8 cellular contexts compared by ENCODE assay signal in genomic region chr22:29071261-29072045, GRCh38. TPM values are rescaled to one million over a fixed set of nuclear protein-coding genes. Genes with fewer than 3 reads are reported as not detected.
DNase-seq lines count a peak whose midpoint lies in the region; ATAC-seq and TF ChIP-seq lines count a peak whose summit lies in the region.

No MANE protein-coding gene starts in this region.

- no peaks in the 10 kb centered on the region for H4K20me1 ChIP-seq in SK-N-SH (ENCODE audit: insufficient read depth)

- H3K4me3 ChIP-seq in iPS DF 6.9 (ENCODE audit: low read length): peak overlapping the region; percentile 16; the same call in 1 of the 2 replicates
- H3K4me3 ChIP-seq in spleen: peak overlapping the region; percentile 9 to 80 (median 54)
- H3K4me3 ChIP-seq in SK-N-SH (ENCODE audit: low read depth in 2 of 2, low read length in 1 of 2): no peak overlapping the region

- H3K9me2 ChIP-seq in SK-N-SH: no peaks in the 10 kb centered on the region

- peak overlapping the region; percentile 82 for H3K4me3 Mint-ChIP-seq in activated naive CD8-positive, alpha-beta T cell

- CTCF ChIA-PET in SK-N-SH (lab: Yijun Ruan, JAX): interaction anchor here (0.8 to 1.1 kb wide), 4 partner anchors 8 to 174 kb away, joined by 3 to 6 read pairs (median 3); no protein-coding TSS in a partner anchor

- H3K36me3 ChIP-seq in iPS DF 6.9 (ENCODE audit: control insufficient read depth, insufficient read depth, low read length) (no peaks in the 10 kb centered on the region), spleen (no peaks in the 10 kb centered on the region), SK-N-SH (replicated peaks in 1 of 2; ENCODE audit: control insufficient read depth in 1 of 2, insufficient read depth in 2 of 2, low read length in 1 of 2) (no peaks in the 10 kb centered on the region)

- H3K27ac ChIP-seq in iPS DF 6.9 (ENCODE audit: low read length) (no peak overlapping the region), spleen (peak overlapping the region in 2 of 8 donors; percentile 17 to 18), SK-N-SH (ENCODE audit: low read depth in 2 of 2, low read length in 1 of 2) (no peak overlapping the region)

- H3K9me3 Mint-ChIP-seq in activated naive CD8-positive, alpha-beta T cell (ENCODE audit: low read depth): no peaks in the 10 kb centered on the region

- no peaks in the 10 kb centered on the region for H3K36me3 Mint-ChIP-seq in activated naive CD8-positive, alpha-beta T cell

- TF ChIP-seq POLR2A in spleen (IDR thresholded peaks at IDR 0.05): no peak

- no peaks in the 10 kb centered on the region for H3K9me3 ChIP-seq in iPS DF 6.9 (ENCODE audit: control insufficient read depth, insufficient read depth, low read length)
- H3K9me3 ChIP-seq in spleen: no peaks in the 10 kb centered on the region
- no peaks in the 10 kb centered on the region for H3K9me3 ChIP-seq in SK-N-SH

- no CpG with 5 or more reads among the region's 60 CpGs for WGBS in iPS DF 6.9 (ENCODE audit: insufficient coverage, insufficient read length)
- WGBS in spleen, 5 donors: 2 to 8% (median 4%) methylated on average over 46 to 60 of the region's 60 CpGs
- 91% methylated on average over 43 of the region's 60 CpGs for WGBS in SK-N-SH (ENCODE audit: low lambda C conversion rate)

- no peak overlapping the region for H2AFZ ChIP-seq in SK-N-SH (ENCODE audit: low read depth)

- no peak for TF ChIP-seq CTCF in spleen (IDR thresholded peaks at IDR 0.05 in 8 of 11, conservative IDR thresholded peaks at IDR 0.05 in 3 of 11)
- no peak for TF ChIP-seq CTCF in SK-N-SH (IDR thresholded peaks at IDR 0.05)

- no peak overlapping the region for H3K27ac Mint-ChIP-seq in activated naive CD8-positive, alpha-beta T cell

- H3K4me1 ChIP-seq in iPS DF 6.9 (ENCODE audit: control insufficient read depth, insufficient read depth, low read length) (no peaks in the 10 kb centered on the region; the same call in 1 of the 2 replicates), spleen (peaks cover 17 to 44% (median 34%) of the 10 kb centered on the region in 6 donors), SK-N-SH (ENCODE audit: control insufficient read depth in 1 of 2, insufficient read depth in 2 of 2, low read depth in 1 of 2, low read length in 1 of 2) (peaks cover 0 to 8% of the 10 kb centered on the region in 2 experiments; a peak in 1 of 4 replicates)

- H3K9ac ChIP-seq in SK-N-SH: no peak overlapping the region

- H3K27me3 Mint-ChIP-seq in activated naive CD8-positive, alpha-beta T cell: peaks cover 27% of the 10 kb centered on the region

- H3K4me2 ChIP-seq in SK-N-SH: no peak overlapping the region

- peaks cover 26% of the 10 kb centered on the region for H3K4me1 Mint-ChIP-seq in activated naive CD8-positive, alpha-beta T cell (ENCODE audit: low read depth)

- ATAC-seq in GM19452 (IDR thresholded peaks at IDR 0.05; ENCODE audit: unreplicated experiment): no peak

- H3K27me3 ChIP-seq in iPS DF 6.9 (ENCODE audit: control insufficient read depth, insufficient read depth, low read length) (peaks cover 8% of the 10 kb centered on the region; the same call in 1 of the 2 replicates), spleen (replicated peaks in 1 of 7) (peaks cover 0 to 85% (median 25%) of the 10 kb centered on the region in 7 donors), SK-N-SH (ENCODE audit: insufficient read depth) (no peaks in the 10 kb centered on the region)

- TF ChIP-seq RAD21 in SK-N-SH (IDR thresholded peaks at IDR 0.05; ENCODE audit: low read length): no peak

- DNase-seq in DMS153 treated with DMSO at 0.1 percent for 48 hours (lab: John Stamatoyannopoulos, UW; ENCODE audit: unreplicated experiment) (peak; percentile 40), NCI-H1436 (lab: John Stamatoyannopoulos, UW) (peak; percentile 54), iPS DF 6.9 (ENCODE audit: low read depth, low spot score) (no peak), spleen (peak; percentile 84), SK-N-SH (no peak), NCI-H446 (lab: John Stamatoyannopoulos, UW) (no peak)

- H3F3A ChIP-seq in SK-N-SH (replicated peaks; ENCODE audit: insufficient read depth): no peaks in the 10 kb centered on the region

- no peaks in the 10 kb centered on the region for H3K79me2 ChIP-seq in SK-N-SH (ENCODE audit: insufficient read depth)

- intact Hi-C loops in spleen (cut with DNase I; ENCODE audit: low total_unique reads): no loop called here

- POLR2A ChIA-PET in SK-N-SH (lab: Yijun Ruan, JAX): no interaction called here

- TF ChIP-seq EP300 in SK-N-SH (IDR thresholded peaks at IDR 0.05; ENCODE audit: borderline replicate concordance in 1 of 2, low read depth in 1 of 2, low read length in 1 of 2): no peak

TF ChIP-seq in SK-N-SH, 30 proteins besides CTCF, POLR2A, EP300 and RAD21 (continues in another document):
- TF ChIP-seq EZH2phosphoT487 (IDR thresholded peaks at IDR 0.05; ENCODE audit: borderline replicate concordance, low read depth) (no peak), JUND (IDR thresholded peaks at IDR 0.05) (no peak), USF2 (IDR thresholded peaks at IDR 0.05; ENCODE audit: borderline replicate concordance, low read depth, low read length) (no peak), TCF12 (IDR thresholded peaks at IDR 0.05) (no peak), TEAD4 (IDR thresholded peaks at IDR 0.05; ENCODE audit: borderline replicate concordance, insufficient read depth) (no peak), USF1 (IDR thresholded peaks at IDR 0.05; ENCODE audit: borderline replicate concordance, low read depth) (no peak), IRF3 (IDR thresholded peaks at IDR 0.05; ENCODE audit: low read depth, low read length) (no peak), ZBTB33 (IDR thresholded peaks at IDR 0.05; ENCODE audit: borderline replicate concordance, low read depth) (no peak), GATA2 (CRISPR knock-in tag; IDR thresholded peaks at IDR 0.05) (no peak), YY1 (IDR thresholded peaks at IDR 0.05; ENCODE audit: low read depth) (no peak), TAF1 (IDR thresholded peaks at IDR 0.05; ENCODE audit: borderline replicate concordance, low read depth, low read length) (no peak), ELF1 (IDR thresholded peaks at IDR 0.05) (no peak), NRF1 (IDR thresholded peaks at IDR 0.05; ENCODE audit: low read depth, low read length) (no peak), RCOR1 (IDR thresholded peaks at IDR 0.05; ENCODE audit: low read length) (no peak), MAX (IDR thresholded peaks at IDR 0.05; ENCODE audit: low read depth) (no peak), RXRA (IDR thresholded peaks at IDR 0.05; ENCODE audit: borderline replicate concordance, low read depth) (no peak), MEF2A (IDR thresholded peaks at IDR 0.05; ENCODE audit: borderline replicate concordance, low read depth) (no peak), POLR2AphosphoS5 (IDR thresholded peaks at IDR 0.05; ENCODE audit: low read depth, low read length) (no peak), SIN3A (IDR thresholded peaks at IDR 0.05; ENCODE audit: borderline replicate concordance, low read depth, low read length) (no peak)

RNA-seq across cellular contexts. Expression of gene KREMEN1, which starts 1.4 kb away (rescaled TPM):
- total RNA-seq in spleen: 10 to 100 TPM; 15.0 to 41.3 (median 29.0) TPM
- polyA plus RNA-seq in spleen: 1 to 10 TPM; 1.5 to 4.7 (median 2.2) TPM
- 7.9 and 10.0 TPM in 2 replicates for polyA plus RNA-seq in SK-N-SH (2012; rRNA removed)
- 7.0 and 10.4 TPM in 2 replicates for polyA plus RNA-seq in SK-N-SH (2012; cell fraction: cytosol; rRNA removed)
- 6.7 and 8.0 TPM in 2 replicates for polyA plus RNA-seq in SK-N-SH (2012; cell fraction: nucleus; rRNA removed)

RNA-seq across cellular contexts. Expression of gene C22orf31, which starts 9.8 kb away (rescaled TPM):
- total RNA-seq in spleen: not detected
- polyA plus RNA-seq in spleen (not detected), SK-N-SH (2012; rRNA removed) (not detected in 2 replicates)
- polyA plus RNA-seq in SK-N-SH (2012; cell fraction: cytosol; rRNA removed): not detected in 2 replicates
- not detected in 2 replicates for polyA plus RNA-seq in SK-N-SH (2012; cell fraction: nucleus; rRNA removed)

Comparison
In these comparisons a context has a peak if more than half of its experiments do, and no peak if none do; other contexts are left out.
1. DNase-seq: peak in DMS153 treated with DMSO at 0.1 percent for 48 hours (single experiment), NCI-H1436 (single experiment) and spleen (single experiment); none in iPS DF 6.9 (single experiment), SK-N-SH (single experiment) and NCI-H446 (0 of 2).
2. H3K4me3 ChIP-seq: peak in iPS DF 6.9 (single experiment) and spleen (8 of 8); none in SK-N-SH (0 of 2).